In genomic region chr3:14405120-14405885, GRCh38 we compare ENCODE assay signal across 11 cellular contexts. TPM values are rescaled to one million over a fixed set of nuclear protein-coding genes. Genes with fewer than 3 reads are reported as not detected.
DNase-seq lines count a peak whose midpoint lies in the region; ATAC-seq and TF ChIP-seq lines count a peak whose summit lies in the region.
"Had no signal": no experiment of that assay in that cellular context is flagged by ENCODE, and none has a peak within 500 bp of the region (broad histone marks: within the 10 kb centered on the region; RNA-seq: fewer than 3 reads in every experiment).

No MANE protein-coding gene starts in this region.

- H3K27ac Mint-ChIP-seq in activated CD8-positive, alpha-beta memory T cell treated with anti-CD3 and anti-CD28 coated beads, Interleukin-2, amount 10 ng/mL, durations not matched to agents 7 days and 5 days = no peak overlapping the region
- H3K27ac Mint-ChIP-seq in stimulated activated memory B cell treated with anti-CD40 and anti-IgM and Interleukin-4, amounts not matched to agents 10 μg/mL and 1 μg/mL and 100 μg/mL, for 72 hours = peak overlapping the region; percentile 91

- no peak for ATAC-seq in activated CD8-positive, alpha-beta memory T cell treated with anti-CD3 and anti-CD28 coated beads, Interleukin-2, amount 10 ng/mL, durations not matched to agents 7 days and 5 days
- ATAC-seq in gastroesophageal sphincter (no peak), GM21528 (IDR thresholded peaks at IDR 0.05; ENCODE audit: low FRiP score, unreplicated experiment) (no peak)
- no peak for ATAC-seq in stimulated activated memory B cell treated with anti-CD40 and anti-IgM and Interleukin-4, amounts not matched to agents 10 μg/mL and 1 μg/mL and 100 μg/mL, for 72 hours

- no peaks in the 10 kb centered on the region for H3K36me3 ChIP-seq in gastroesophageal sphincter

- no peak for DNase-seq in activated CD8-positive, alpha-beta memory T cell treated with anti-CD3 and anti-CD28 coated beads, Interleukin-2, amount 10 ng/mL, durations not matched to agents 7 days and 5 days
- DNase-seq in activated CD8-positive, alpha-beta memory T cell treated with anti-CD3 and anti-CD28 coated beads for 24 hours = no peak
- DNase-seq in NCI-H510A (lab: John Stamatoyannopoulos, UW) (no peak), Kasumi-1 (lab: John Stamatoyannopoulos, UW) (no peak)
- DNase-seq: COR-L47, NCI-H187 had no signal

- H3K27ac ChIP-seq in VCaP (peak overlapping the region; percentile 32), gastroesophageal sphincter (peak overlapping the region in 3 of 4 donors; percentile 11 to 96 (median 19))
- H3K27ac ChIP-seq: parathyroid adenoma had no signal

- TF ChIP-seq CTCF in VCaP (conservative IDR thresholded peaks at IDR 0.05) = no peak
- no peak for TF ChIP-seq CTCF in gastroesophageal sphincter (IDR thresholded peaks at IDR 0.05)

- no peaks in the 10 kb centered on the region for H3K9me3 ChIP-seq in gastroesophageal sphincter

- no peaks in the 10 kb centered on the region for H3K27me3 ChIP-seq in gastroesophageal sphincter

- peaks cover 3% of the 10 kb centered on the region for H3K27me3 Mint-ChIP-seq in activated CD8-positive, alpha-beta memory T cell treated with anti-CD3 and anti-CD28 coated beads, Interleukin-2, amount 10 ng/mL, durations not matched to agents 7 days and 5 days
- H3K27me3 Mint-ChIP-seq in stimulated activated memory B cell treated with anti-CD40 and anti-IgM and Interleukin-4, amounts not matched to agents 10 μg/mL and 1 μg/mL and 100 μg/mL, for 72 hours = no peaks in the 10 kb centered on the region

- H3K4me3 ChIP-seq in gastroesophageal sphincter = no peak overlapping the region

- 68 to 79% methylated on average over 2 to 6 of the region's 7 CpGs for WGBS in gastroesophageal sphincter (ENCODE audit: low coverage in 1 of 2), 2 donors

- TF ChIP-seq POLR2A in gastroesophageal sphincter (IDR thresholded peaks at IDR 0.05) = no peak

- TF ChIP-seq EP300 in gastroesophageal sphincter (IDR thresholded peaks at IDR 0.05) = no peak

- peaks cover 45% of the 10 kb centered on the region for H3K4me1 Mint-ChIP-seq in activated CD8-positive, alpha-beta memory T cell treated with anti-CD3 and anti-CD28 coated beads, Interleukin-2, amount 10 ng/mL, durations not matched to agents 7 days and 5 days
- H3K4me1 Mint-ChIP-seq in stimulated activated memory B cell treated with anti-CD40 and anti-IgM and Interleukin-4, amounts not matched to agents 10 μg/mL and 1 μg/mL and 100 μg/mL, for 72 hours = peaks cover 86% of the 10 kb centered on the region

- H3K9me3 Mint-ChIP-seq in activated CD8-positive, alpha-beta memory T cell treated with anti-CD3 and anti-CD28 coated beads, Interleukin-2, amount 10 ng/mL, durations not matched to agents 7 days and 5 days (ENCODE audit: low read depth) = no peaks in the 10 kb centered on the region
- H3K9me3 Mint-ChIP-seq in stimulated activated memory B cell treated with anti-CD40 and anti-IgM and Interleukin-4, amounts not matched to agents 10 μg/mL and 1 μg/mL and 100 μg/mL, for 72 hours = no peaks in the 10 kb centered on the region

- H3K4me1 ChIP-seq in gastroesophageal sphincter = peaks cover 0 to 60% (median 26%) of the 10 kb centered on the region in 3 donors
- H3K4me1 ChIP-seq: parathyroid adenoma had no signal

- peaks cover 10% of the 10 kb centered on the region for H3K36me3 Mint-ChIP-seq in activated CD8-positive, alpha-beta memory T cell treated with anti-CD3 and anti-CD28 coated beads, Interleukin-2, amount 10 ng/mL, durations not matched to agents 7 days and 5 days
- H3K36me3 Mint-ChIP-seq in stimulated activated memory B cell treated with anti-CD40 and anti-IgM and Interleukin-4, amounts not matched to agents 10 μg/mL and 1 μg/mL and 100 μg/mL, for 72 hours = peaks cover 34% of the 10 kb centered on the region

- H3K4me3 Mint-ChIP-seq in activated CD8-positive, alpha-beta memory T cell treated with anti-CD3 and anti-CD28 coated beads, Interleukin-2, amount 10 ng/mL, durations not matched to agents 7 days and 5 days = peak overlapping the region; percentile 91
- H3K4me3 Mint-ChIP-seq in stimulated activated memory B cell treated with anti-CD40 and anti-IgM and Interleukin-4, amounts not matched to agents 10 μg/mL and 1 μg/mL and 100 μg/mL, for 72 hours = peak overlapping the region; percentile 92

- CTCF ChIA-PET in activated CD8-positive, alpha-beta memory T cell treated with anti-CD3 and anti-CD28 coated beads, Interleukin-2, amount 10 ng/mL, durations not matched to agents 7 days and 5 days (lab: Charles Lee) = interaction anchor here (0.9 to 3.3 kb wide), 6 partner anchors 20 to 202 kb away, joined by 3 to 21 read pairs (median 4); no protein-coding TSS in a partner anchor

RNA-seq across cellular contexts. Expression of gene SLC6A6, which starts 2.9 kb away (rescaled TPM):
- 10 to 100 TPM; 55.3 to 64.6 TPM for total RNA-seq in activated CD8-positive, alpha-beta memory T cell treated with anti-CD3 and anti-CD28 coated beads, Interleukin-2, amount 10 ng/mL, durations not matched to agents 7 days and 5 days
- 10 to 100 TPM; 15.4 to 37.6 (median 20.9) TPM for total RNA-seq in gastroesophageal sphincter
